Comparison of ENCODE assay signal across 8 cellular contexts in genomic region chr11:32884770-32885384, GRCh38. TPM values are rescaled to one million over a fixed set of nuclear protein-coding genes. Genes with fewer than 3 reads are reported as not detected.
DNase-seq lines count a peak whose midpoint lies in the region; ATAC-seq, FAIRE-seq and TF ChIP-seq lines count a peak whose summit lies in the region.

No MANE protein-coding gene starts in this region.

- intact Hi-C loops in testis (cut with DNase I; ENCODE audit: low total_unique reads), result no loop called here

- no peaks in the 10 kb centered on the region for H3K4me1 Mint-ChIP-seq in T-helper 2 cell treated with Interferon-gamma antibody and Interleukin-4, amounts not matched to agents 5 μg/mL and 100 μg/mL, for 36 hours (ENCODE audit: low read depth)

- no peak overlapping the region for H3K9ac ChIP-seq in keratinocyte (ENCODE audit: control insufficient read depth, extremely low read depth, insufficient read depth, low read length)

- H3K27me3 ChIP-seq in keratinocyte (ENCODE audit: control insufficient read depth, extremely low read depth, insufficient read depth, low read length) (no peaks in the 10 kb centered on the region), MG63 (no peaks in the 10 kb centered on the region), testis (no peaks in the 10 kb centered on the region)

- no peaks in the 10 kb centered on the region for H3K36me3 ChIP-seq in keratinocyte (ENCODE audit: control insufficient read depth in 2 of 2, extremely low read depth in 1 of 2, insufficient read depth in 2 of 2, low read length in 2 of 2)
- no peaks in the 10 kb centered on the region for H3K36me3 ChIP-seq in MG63
- no peaks in the 10 kb centered on the region for H3K36me3 ChIP-seq in testis (ENCODE audit: low read depth, missing control alignments)

- H2AFZ ChIP-seq in keratinocyte (ENCODE audit: control insufficient read depth, low read length), result no peak overlapping the region

- dilution Hi-C loops in keratinocyte (cut with MboI; ENCODE audit: extremely low pct_ligation_motif_present, low sequenced_read_pairs), result no loop called here

- FAIRE-seq in keratinocyte (lab: Jason Lieb, UNC), result no peak

- H3K4me1 ChIP-seq in keratinocyte (ENCODE audit: control insufficient read depth, extremely low read depth, insufficient read depth, low read length), result no peaks in the 10 kb centered on the region
- H3K4me1 ChIP-seq in testis, result no peaks in the 10 kb centered on the region

- DNase-seq in AML-193 (lab: John Stamatoyannopoulos, UW) (peak; percentile 20 to 46), SK-N-DZ (ENCODE audit: low spot score) (peak; percentile 24), keratinocyte (ENCODE audit: low read depth, low spot score) (no peak), MG63 (no peak), testis (no peak)
- DNase-seq in T-helper 2 cell treated with Interferon-gamma antibody and Interleukin-4, amounts not matched to agents 5 μg/mL and 100 μg/mL, for 36 hours (ENCODE audit: low spot score), result no peak

- no peaks in the 10 kb centered on the region for H3K9me3 Mint-ChIP-seq in T-helper 2 cell treated with Interferon-gamma antibody and Interleukin-4, amounts not matched to agents 5 μg/mL and 100 μg/mL, for 36 hours

- H3K9me3 ChIP-seq in keratinocyte (ENCODE audit: control insufficient read depth, low read depth, low read length), result no peaks in the 10 kb centered on the region
- no peaks in the 10 kb centered on the region for H3K9me3 ChIP-seq in MG63
- no peaks in the 10 kb centered on the region for H3K9me3 ChIP-seq in testis

- TF ChIP-seq CTCF in keratinocyte (optimal IDR thresholded peaks at IDR 0.05 in 1 of 3, IDR thresholded peaks at IDR 0.05 in 1 of 3, conservative IDR thresholded peaks at IDR 0.05 in 1 of 3; ENCODE audit: extremely low read depth in 1 of 3, insufficient read depth in 2 of 3, low read length in 3 of 3) (peak; percentile 19 to 57 (median 48)), testis (IDR thresholded peaks at IDR 0.05) (peak in 1 of 3 experiments; percentile 11)

- H3K4me3 Mint-ChIP-seq in T-helper 2 cell treated with Interferon-gamma antibody and Interleukin-4, amounts not matched to agents 5 μg/mL and 100 μg/mL, for 36 hours, result no peak overlapping the region

- no peaks in the 10 kb centered on the region for H3K36me3 Mint-ChIP-seq in T-helper 2 cell treated with Interferon-gamma antibody and Interleukin-4, amounts not matched to agents 5 μg/mL and 100 μg/mL, for 36 hours (ENCODE audit: low read depth)

- no peak overlapping the region for H3K4me3 ChIP-seq in keratinocyte (ENCODE audit: control insufficient read depth in 2 of 3, extremely low read depth in 1 of 3, insufficient read depth in 2 of 3, low read depth in 1 of 3, low read length in 3 of 3)
- no peak overlapping the region for H3K4me3 ChIP-seq in MG63
- H3K4me3 ChIP-seq in testis, result no peak overlapping the region

- no peaks in the 10 kb centered on the region for H4K20me1 ChIP-seq in keratinocyte (ENCODE audit: control insufficient read depth, extremely low read depth, insufficient read depth, low read length)

- TF ChIP-seq POLR2A in testis (IDR thresholded peaks at IDR 0.05), result no peak

- H3K27ac ChIP-seq in keratinocyte (ENCODE audit: control insufficient read depth, insufficient read depth, low read length), result no peak overlapping the region
- H3K27ac ChIP-seq in testis, result no peak overlapping the region

- no peaks in the 10 kb centered on the region for H3K9me1 ChIP-seq in keratinocyte (ENCODE audit: control insufficient read depth, extremely low read depth, insufficient read depth, low read length)

- peak; percentile 53 for ATAC-seq in GM19452 (IDR thresholded peaks at IDR 0.05; ENCODE audit: unreplicated experiment)
- no peak for ATAC-seq in GM19328 (IDR thresholded peaks at IDR 0.05; ENCODE audit: unreplicated experiment)

- no peaks in the 10 kb centered on the region for H3K79me2 ChIP-seq in keratinocyte (ENCODE audit: control insufficient read depth, insufficient read depth, low read length)

- H3K4me2 ChIP-seq in keratinocyte (ENCODE audit: control insufficient read depth, extremely low read depth, insufficient read depth, low read depth, low read length), result no peak overlapping the region

- WGBS in testis, 2 donors, result 68 to 80% methylated on average over 3 of the region's 3 CpGs

- H3K27me3 Mint-ChIP-seq in T-helper 2 cell treated with Interferon-gamma antibody and Interleukin-4, amounts not matched to agents 5 μg/mL and 100 μg/mL, for 36 hours (ENCODE audit: low read depth), result peaks cover 15% of the 10 kb centered on the region

- no peak overlapping the region for H3K27ac Mint-ChIP-seq in T-helper 2 cell treated with Interferon-gamma antibody and Interleukin-4, amounts not matched to agents 5 μg/mL and 100 μg/mL, for 36 hours

RNA-seq across cellular contexts. Expression of gene QSER1, which starts 7.7 kb away (rescaled TPM):
- 19.3 and 21.4 TPM in 2 replicates for polyA plus RNA-seq in SK-N-DZ (2014; cell fraction: cytosol; rRNA removed)
- polyA plus RNA-seq in SK-N-DZ (2014; cell fraction: nucleus; rRNA removed), result 17.6 and 26.4 TPM in 2 replicates
- polyA plus RNA-seq in keratinocyte (8.5 to 14.7 TPM (median 9.7 TPM) in 3 replicates), testis (ENCODE audit: insufficient read depth, low read depth, low replicate concordance) (18.1 TPM)
- 10.9 TPM for polyA plus RNA-seq in keratinocyte (2011; ENCODE audit: low read depth)
- 7.2 and 13.8 TPM in 2 replicates for polyA plus RNA-seq in keratinocyte (2011; cell fraction: cytosol; rRNA removed)
- 15.8 and 20.9 TPM in 2 replicates for polyA plus RNA-seq in keratinocyte (2011; cell fraction: nucleus; rRNA removed)
- polyA plus RNA-seq in keratinocyte (2012; ENCODE audit: low replicate concordance), result 7.5 and 11.7 TPM in 2 replicates
- polyA minus RNA-seq in keratinocyte, result 12.2 to 38.7 TPM (median 17.4 TPM) in 3 replicates
- 15.2 TPM for polyA minus RNA-seq in keratinocyte (2011; cell fraction: cytosol; rRNA and poly(A)+ RNA removed)
- polyA minus RNA-seq in keratinocyte (2011; cell fraction: nucleus; rRNA and poly(A)+ RNA removed), result 21.9 and 43.3 TPM in 2 replicates
- total RNA-seq in MG63 (2014; rRNA removed; shearing (Covaris generic); ENCODE audit: low replicate concordance), result 5.7 and 10.4 TPM in 2 replicates
- 10 to 100 TPM; 35.4 to 42.7 TPM for total RNA-seq in testis

RNA-seq across cellular contexts. Expression of gene PRRG4, which starts 55.1 kb away (rescaled TPM):
- not detected in 2 replicates for polyA plus RNA-seq in SK-N-DZ (2014; cell fraction: cytosol; rRNA removed)
- not detected in 2 replicates for polyA plus RNA-seq in SK-N-DZ (2014; cell fraction: nucleus; rRNA removed)
- 6.9 to 12.4 TPM (median 10.0 TPM) in 3 replicates for polyA plus RNA-seq in keratinocyte
- polyA plus RNA-seq in keratinocyte (2011; ENCODE audit: low read depth), result 9.1 TPM
- 7.1 and 10.9 TPM in 2 replicates for polyA plus RNA-seq in keratinocyte (2011; cell fraction: cytosol; rRNA removed)
- 9.7 and 10.5 TPM in 2 replicates for polyA plus RNA-seq in keratinocyte (2011; cell fraction: nucleus; rRNA removed)
- 5.7 and 23.6 TPM in 2 replicates for polyA plus RNA-seq in keratinocyte (2012; ENCODE audit: low replicate concordance)
- polyA minus RNA-seq in keratinocyte, result 4.4 to 12.1 TPM (median 9.6 TPM) in 3 replicates
- 12.3 TPM for polyA minus RNA-seq in keratinocyte (2011; cell fraction: cytosol; rRNA and poly(A)+ RNA removed)
- polyA minus RNA-seq in keratinocyte (2011; cell fraction: nucleus; rRNA and poly(A)+ RNA removed), result 8.1 and 14.1 TPM in 2 replicates
- total RNA-seq in MG63 (2014; rRNA removed; shearing (Covaris generic); ENCODE audit: low replicate concordance), result 0.13 and 1.4 TPM in 2 replicates
- 1 to 10 TPM in 1 of 2 donors, under 1 TPM in 1; 0.93 to 1.1 TPM for total RNA-seq in testis
- polyA plus RNA-seq in testis (ENCODE audit: insufficient read depth, low read depth, low replicate concordance), result 1.0 TPM

Comparison
In these comparisons a context has a peak if more than half of its experiments do, and no peak if none do; other contexts are left out.
1. DNase-seq: peak in AML-193 (2 of 2) and SK-N-DZ (single experiment); none in keratinocyte (single experiment), MG63 (single experiment), testis (single experiment) and T-helper 2 cell treated with Interferon-gamma antibody and Interleukin-4, amounts not matched to agents 5 μg/mL and 100 μg/mL, for 36 hours (single experiment).